ENCODE assay signal across 1 cellular context in the genomic region with DNA sequence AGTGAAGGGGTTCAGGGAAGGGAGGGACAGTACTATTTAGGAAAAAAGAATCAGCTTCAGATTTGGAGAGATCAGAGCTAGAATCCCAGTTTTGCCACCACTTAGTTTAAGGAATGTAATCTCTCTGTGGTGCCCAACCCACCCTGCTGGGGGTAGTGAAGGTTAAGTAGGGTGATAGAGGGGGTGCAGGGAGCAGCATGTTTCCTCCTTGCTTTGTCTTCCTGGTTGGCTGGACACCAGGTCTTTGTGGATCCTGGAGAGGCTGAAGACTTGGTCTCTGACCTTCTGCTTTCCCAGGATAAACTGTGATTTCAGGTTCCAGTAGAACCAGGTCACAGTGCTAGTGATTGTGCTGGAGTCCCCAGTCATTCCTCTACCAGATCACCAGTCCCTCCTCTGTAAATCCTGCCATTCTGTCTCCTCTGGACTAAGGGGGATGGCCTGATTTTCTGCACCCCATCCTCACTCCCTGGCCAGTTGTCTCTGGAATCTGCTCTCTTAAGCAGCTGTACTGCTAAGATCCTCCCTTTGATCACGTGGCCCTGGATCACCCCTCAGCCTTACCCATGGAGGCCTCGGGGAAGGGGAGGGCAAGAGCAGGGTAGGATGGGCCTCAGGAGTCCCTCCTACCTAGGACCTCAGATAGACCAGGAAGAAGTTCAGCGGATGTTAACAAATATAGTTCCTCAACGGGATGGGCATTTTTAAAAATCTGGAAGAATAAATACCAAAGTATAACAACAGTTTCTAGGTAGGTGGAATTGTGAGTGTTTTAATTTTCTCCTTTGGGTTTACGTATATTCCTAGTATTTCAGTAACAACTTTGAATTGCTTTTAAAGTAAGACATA.
TF ChIP-seq lines count a peak whose summit lies in the region.

No MANE protein-coding gene starts in this region.

TF ChIP-seq in GM23338, 12 proteins besides CTCF, POLR2A, EP300 and RAD21 (continued from another document):
- TF ChIP-seq, protein P1, sequence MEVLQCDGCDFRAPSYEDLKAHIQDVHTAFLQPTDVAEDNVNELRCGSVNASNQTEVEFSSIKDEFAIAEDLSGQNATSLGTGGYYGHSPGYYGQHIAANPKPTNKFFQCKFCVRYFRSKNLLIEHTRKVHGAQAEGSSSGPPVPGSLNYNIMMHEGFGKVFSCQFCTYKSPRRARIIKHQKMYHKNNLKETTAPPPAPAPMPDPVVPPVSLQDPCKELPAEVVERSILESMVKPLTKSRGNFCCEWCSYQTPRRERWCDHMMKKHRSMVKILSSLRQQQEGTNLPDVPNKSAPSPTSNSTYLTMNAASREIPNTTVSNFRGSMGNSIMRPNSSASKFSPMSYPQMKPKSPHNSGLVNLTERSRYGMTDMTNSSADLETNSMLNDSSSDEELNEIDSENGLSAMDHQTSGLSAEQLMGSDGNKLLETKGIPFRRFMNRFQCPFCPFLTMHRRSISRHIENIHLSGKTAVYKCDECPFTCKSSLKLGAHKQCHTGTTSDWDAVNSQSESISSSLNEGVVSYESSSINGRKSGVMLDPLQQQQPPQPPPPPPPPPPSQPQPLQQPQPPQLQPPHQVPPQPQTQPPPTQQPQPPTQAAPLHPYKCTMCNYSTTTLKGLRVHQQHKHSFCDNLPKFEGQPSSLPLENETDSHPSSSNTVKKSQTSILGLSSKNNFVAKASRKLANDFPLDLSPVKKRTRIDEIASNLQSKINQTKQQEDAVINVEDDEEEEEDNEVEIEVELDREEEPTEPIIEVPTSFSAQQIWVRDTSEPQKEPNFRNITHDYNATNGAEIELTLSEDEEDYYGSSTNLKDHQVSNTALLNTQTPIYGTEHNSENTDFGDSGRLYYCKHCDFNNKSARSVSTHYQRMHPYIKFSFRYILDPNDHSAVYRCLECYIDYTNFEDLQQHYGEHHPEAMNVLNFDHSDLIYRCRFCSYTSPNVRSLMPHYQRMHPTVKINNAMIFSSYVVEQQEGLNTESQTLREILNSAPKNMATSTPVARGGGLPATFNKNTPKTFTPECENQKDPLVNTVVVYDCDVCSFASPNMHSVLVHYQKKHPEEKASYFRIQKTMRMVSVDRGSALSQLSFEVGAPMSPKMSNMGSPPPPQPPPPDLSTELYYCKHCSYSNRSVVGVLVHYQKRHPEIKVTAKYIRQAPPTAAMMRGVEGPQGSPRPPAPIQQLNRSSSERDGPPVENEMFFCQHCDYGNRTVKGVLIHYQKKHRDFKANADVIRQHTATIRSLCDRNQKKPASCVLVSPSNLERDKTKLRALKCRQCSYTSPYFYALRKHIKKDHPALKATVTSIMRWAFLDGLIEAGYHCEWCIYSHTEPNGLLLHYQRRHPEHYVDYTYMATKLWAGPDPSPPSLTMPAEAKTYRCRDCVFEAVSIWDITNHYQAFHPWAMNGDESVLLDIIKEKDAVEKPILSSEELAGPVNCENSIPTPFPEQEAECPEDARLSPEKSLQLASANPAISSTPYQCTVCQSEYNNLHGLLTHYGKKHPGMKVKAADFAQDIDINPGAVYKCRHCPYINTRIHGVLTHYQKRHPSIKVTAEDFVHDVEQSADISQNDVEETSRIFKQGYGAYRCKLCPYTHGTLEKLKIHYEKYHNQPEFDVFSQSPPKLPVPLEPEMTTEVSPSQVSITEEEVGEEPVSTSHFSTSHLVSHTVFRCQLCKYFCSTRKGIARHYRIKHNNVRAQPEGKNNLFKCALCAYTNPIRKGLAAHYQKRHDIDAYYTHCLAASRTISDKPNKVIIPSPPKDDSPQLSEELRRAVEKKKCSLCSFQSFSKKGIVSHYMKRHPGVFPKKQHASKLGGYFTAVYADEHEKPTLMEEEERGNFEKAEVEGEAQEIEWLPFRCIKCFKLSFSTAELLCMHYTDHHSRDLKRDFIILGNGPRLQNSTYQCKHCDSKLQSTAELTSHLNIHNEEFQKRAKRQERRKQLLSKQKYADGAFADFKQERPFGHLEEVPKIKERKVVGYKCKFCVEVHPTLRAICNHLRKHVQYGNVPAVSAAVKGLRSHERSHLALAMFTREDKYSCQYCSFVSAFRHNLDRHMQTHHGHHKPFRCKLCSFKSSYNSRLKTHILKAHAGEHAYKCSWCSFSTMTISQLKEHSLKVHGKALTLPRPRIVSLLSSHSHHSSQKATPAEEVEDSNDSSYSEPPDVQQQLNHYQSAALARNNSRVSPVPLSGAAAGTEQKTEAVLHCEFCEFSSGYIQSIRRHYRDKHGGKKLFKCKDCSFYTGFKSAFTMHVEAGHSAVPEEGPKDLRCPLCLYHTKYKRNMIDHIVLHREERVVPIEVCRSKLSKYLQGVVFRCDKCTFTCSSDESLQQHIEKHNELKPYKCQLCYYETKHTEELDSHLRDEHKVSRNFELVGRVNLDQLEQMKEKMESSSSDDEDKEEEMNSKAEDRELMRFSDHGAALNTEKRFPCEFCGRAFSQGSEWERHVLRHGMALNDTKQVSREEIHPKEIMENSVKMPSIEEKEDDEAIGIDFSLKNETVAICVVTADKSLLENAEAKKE (CRISPR knock-in tag; IDR thresholded peaks at IDR 0.05), result no peak
- TF ChIP-seq ZNF114 (CRISPR knock-in tag; IDR thresholded peaks at IDR 0.05), result no peak
- TF ChIP-seq CREB1 (CRISPR knock-in tag; IDR thresholded peaks at IDR 0.05; ENCODE audit: low read depth), result no peak
- no peak for TF ChIP-seq POLR2AphosphoS5 (IDR thresholded peaks at IDR 0.05; ENCODE audit: low read depth)
